19 cellular contexts compared by ENCODE assay signal in genomic region chr10:5600908-5601307, GRCh38.
DNase-seq lines count a peak whose midpoint lies in the region; ATAC-seq and TF ChIP-seq lines count a peak whose summit lies in the region.
"Had no signal": no experiment of that assay in that cellular context is flagged by ENCODE, and none has a peak within 500 bp of the region (broad histone marks: within the 10 kb centered on the region; RNA-seq: fewer than 3 reads in every experiment).

No MANE protein-coding gene starts in this region.

- no peak overlapping the region for H3K4me3 Mint-ChIP-seq in mesothelial cell of epicardium
- H3K4me3 Mint-ChIP-seq: CD8-positive, alpha-beta memory T cell had no signal

- H3K36me3 Mint-ChIP-seq in mesothelial cell of epicardium, result no peaks in the 10 kb centered on the region

- H3K4me1 Mint-ChIP-seq in mesothelial cell of epicardium, result peaks cover 56% of the 10 kb centered on the region
- H3K4me1 Mint-ChIP-seq: CD8-positive, alpha-beta memory T cell had no signal

- no peaks in the 10 kb centered on the region for H3K9me3 Mint-ChIP-seq in mesothelial cell of epicardium
- H3K9me3 Mint-ChIP-seq: CD8-positive, alpha-beta memory T cell had no signal

- 15 to 27% methylated on average over 5 of the region's 5 CpGs for WGBS in aorta, 2 donors

- no peaks in the 10 kb centered on the region for H3K36me3 ChIP-seq in aorta (ENCODE audit: control insufficient read depth in 1 of 2, insufficient read depth in 2 of 2, low read length in 1 of 2)
- H3K36me3 ChIP-seq in left lung, result no peaks in the 10 kb centered on the region
- H3K36me3 ChIP-seq: Peyer's patch had no signal

- DNase-seq in NCI-H82 treated with DMSO at 0.1 percent for 48 hours (lab: John Stamatoyannopoulos, UW; ENCODE audit: unreplicated experiment), result peak; percentile 1
- no peak for DNase-seq in coronary artery (ENCODE audit: low spot score)
- no peak for DNase-seq in mesothelial cell of epicardium (ENCODE audit: low spot score in 2 of 2, unreplicated experiment in 2 of 2)
- peak in 1 of 2 donors; percentile 50 for DNase-seq in aorta
- DNase-seq in left lung, result no peak
- no peak for DNase-seq in NCI-H345 treated with DMSO at 0.1 percent for 48 hours (lab: John Stamatoyannopoulos, UW; ENCODE audit: unreplicated experiment)
- DNase-seq in stimulated activated CD4-positive, alpha-beta T cell treated with anti-CD3 and anti-CD28 coated beads, Interleukin-4, amount 100 ng/mL, for 1 hour, result no peak
- DNase-seq in stimulated activated CD4-positive, alpha-beta T cell treated with anti-CD3 and anti-CD28 coated beads, Interleukin-15, amount 100 ng/mL, for 24 hours, result no peak
- DNase-seq: ACHN; C1 segment of cervical spinal cord; CD8-positive, alpha-beta memory T cell; MV-4-11; NCI-H1417; NCI-H187; NCI-H2107; NCI-H2227 treated with DMSO at 0.1 percent for 48 hours; NCI-H524; Peyer's patch had no signal

- peak overlapping the region; percentile 58 for H3K27ac Mint-ChIP-seq in mesothelial cell of epicardium

- H3K27ac ChIP-seq in coronary artery (peak overlapping the region; percentile 76 to 84), aorta (ENCODE audit: low read depth in 1 of 2, low read length in 2 of 2) (peak overlapping the region; percentile 68 to 88), left lung (no peak overlapping the region)
- H3K27ac ChIP-seq: Peyer's patch had no signal

- ATAC-seq in aorta (ENCODE audit: low FRiP score) (no peak), left lung (no peak)
- ATAC-seq: K562 had no signal

- H3K4me3 ChIP-seq in coronary artery, result no peak overlapping the region
- H3K4me3 ChIP-seq in aorta (ENCODE audit: low read length in 2 of 2), result no peak overlapping the region
- H3K4me3 ChIP-seq in left lung, result no peak overlapping the region
- H3K4me3 ChIP-seq: K562, Peyer's patch had no signal

- TF ChIP-seq CTCF in coronary artery (IDR thresholded peaks at IDR 0.05) (no peak), mesothelial cell of epicardium (IDR thresholded peaks at IDR 0.05; ENCODE audit: unreplicated experiment) (no peak), left lung (IDR thresholded peaks at IDR 0.05) (no peak)

- H3K27me3 Mint-ChIP-seq in mesothelial cell of epicardium (ENCODE audit: low read depth), result peaks cover 2% of the 10 kb centered on the region

- H3K27me3 ChIP-seq in aorta (ENCODE audit: control insufficient read depth in 1 of 2, insufficient read depth in 2 of 2, low read length in 1 of 2), result no peaks in the 10 kb centered on the region
- H3K27me3 ChIP-seq in left lung, result no peaks in the 10 kb centered on the region
- H3K27me3 ChIP-seq: Peyer's patch had no signal

- H3K9me3 ChIP-seq in aorta (ENCODE audit: control insufficient read depth, low read length), result no peaks in the 10 kb centered on the region
- no peaks in the 10 kb centered on the region for H3K9me3 ChIP-seq in left lung

- H3K4me1 ChIP-seq in aorta (ENCODE audit: control insufficient read depth in 1 of 2, insufficient read depth in 2 of 2, low read length in 2 of 2) (peaks cover 5 to 8% of the 10 kb centered on the region in 2 donors), left lung (no peaks in the 10 kb centered on the region)
- H3K4me1 ChIP-seq: Peyer's patch had no signal

- intact Hi-C loops in aorta (cut with DNase I), result loop anchor here in 1 of 2 donors (2.0 to 5.0 kb wide), 2 partner anchors 18 to 44 kb away; no protein-coding TSS in a partner anchor
- intact Hi-C loops in left lung (cut with DNase I), result no loop called here

Comparison
In these comparisons a context has a peak if more than half of its experiments do, and no peak if none do; other contexts are left out.
1. H3K27ac ChIP-seq: peak in coronary artery (2 of 2) and aorta (2 of 2); none in left lung (0 of 2).